In genomic region chr20:56755201-56755600, GRCh38 we compare ENCODE assay signal across 21 cellular contexts.
A peak's percentile ranks its signal among the peaks of the same experiment; 100 is the strongest.
DNase-seq lines count a peak whose midpoint lies in the region; FAIRE-seq and TF ChIP-seq lines count a peak whose summit lies in the region.
"Had no signal": no experiment of that assay in that cellular context is flagged by ENCODE, and none has a peak within 500 bp of the region (broad histone marks: within the 10 kb centered on the region; RNA-seq: fewer than 3 reads in every experiment).

No MANE protein-coding gene starts in this region.

- peaks cover 36% of the 10 kb centered on the region for H3K27me3 ChIP-seq in adipocyte (replicated peaks; ENCODE audit: control insufficient read depth, insufficient read depth, low read length)
- no peaks in the 10 kb centered on the region for H3K27me3 ChIP-seq in ascending aorta
- H3K27me3 ChIP-seq: BLaER1 had no signal

- DNase-seq in COLO829 (ENCODE audit: low spot score) (peak; percentile 19), HTR-8/SVneo (ENCODE audit: insufficient read length, low spot score) (no peak), adipocyte (ENCODE audit: low read depth) (peak; percentile 20), foreskin melanocyte (peak; percentile 86), DMS79 treated with DMSO at 0.1 percent for 48 hours (lab: John Stamatoyannopoulos, UW) (no peak), HK-2 (ENCODE audit: unreplicated experiment) (no peak), T-helper 9 cell (no peak), ascending aorta (ENCODE audit: low spot score in 2 of 2) (no peak)
- DNase-seq: AML-193; CD8-positive, alpha-beta memory T cell; DMS53; EL; HFFc6 had no signal

- intact Hi-C loops in ascending aorta (cut with DNase I): no loop called here

- H3K4me3 ChIP-seq in adipocyte (ENCODE audit: low read length) (no peak overlapping the region), ascending aorta (no peak overlapping the region)
- H3K4me3 ChIP-seq: BLaER1, HAP-1, K562 had no signal

- H3K9me3 ChIP-seq in adipocyte (ENCODE audit: control insufficient read depth, low read length) (peaks cover 22% of the 10 kb centered on the region), ascending aorta (no peaks in the 10 kb centered on the region)
- H3K9me3 ChIP-seq: BLaER1, HAP-1 had no signal

- no peak overlapping the region for H3K9ac ChIP-seq in adipocyte (ENCODE audit: low read length)
- H3K9ac ChIP-seq: BLaER1 had no signal

- no peak overlapping the region for H3K27ac ChIP-seq in ascending aorta
- H3K27ac ChIP-seq: BLaER1, HL-60 had no signal

- FAIRE-seq in HTR-8/SVneo (lab: Jason Lieb, UNC): peak; percentile 16
- FAIRE-seq: A204.1, G401.6, GM19239, H1, K562 had no signal

- no peak for TF ChIP-seq CTCF in ascending aorta (IDR thresholded peaks at IDR 0.05)

- H3K4me1 ChIP-seq in adipocyte (ENCODE audit: control insufficient read depth, insufficient read depth, low read length): no peaks in the 10 kb centered on the region
- no peaks in the 10 kb centered on the region for H3K4me1 ChIP-seq in ascending aorta
- H3K4me1 ChIP-seq: HAP-1 had no signal

- H3K36me3 ChIP-seq in adipocyte (ENCODE audit: control insufficient read depth, insufficient read depth, low read length, severe bottlenecking) (no peaks in the 10 kb centered on the region), ascending aorta (no peaks in the 10 kb centered on the region)
- H3K36me3 ChIP-seq: BLaER1, HAP-1 had no signal

Comparison
In these comparisons a context has a peak if more than half of its experiments do, and no peak if none do; other contexts are left out.
1. DNase-seq: peak in COLO829 (single experiment), adipocyte (single experiment) and foreskin melanocyte (single experiment); none in HTR-8/SVneo (single experiment), DMS79 treated with DMSO at 0.1 percent for 48 hours (single experiment), HK-2 (single experiment), T-helper 9 cell (single experiment) and ascending aorta (0 of 2).